ENCODE assay signal across 32 cellular contexts in genomic region chr4:66899422-66900065, GRCh38.
"Had no signal": no experiment of that assay in that cellular context is flagged by ENCODE, and none has a peak within 500 bp of the region (broad histone marks: within the 10 kb centered on the region; RNA-seq: fewer than 3 reads in every experiment).

No MANE protein-coding gene starts in this region.

- DNase-seq: activated B cell treated with CpG ODN at 0.5 μM for 24 hours; activated CD4-positive, alpha-beta memory T cell treated with anti-CD3 and anti-CD28 coated beads for 36 hours; activated CD4-positive, alpha-beta T cell treated with anti-CD3 and anti-CD28 coated beads for 4 hours; activated CD4-positive, alpha-beta T cell treated with anti-CD3 and anti-CD28 coated beads, Interleukin-2, amount 50 U/mL, for 1 hour; activated CD4-positive, CD25-positive, alpha-beta regulatory T cell treated with anti-CD3 and anti-CD28 coated beads, Interleukin-2, amount 50 U/mL, for 72 hours; activated CD8-positive, alpha-beta memory T cell treated with anti-CD3 and anti-CD28 coated beads, Interleukin-2, amount 50 U/mL, for 4 hours; activated effector memory CD4-positive, alpha-beta T cell treated with Interleukin-2 at 50 U/mL for 16 hours; activated naive CD4-positive, alpha-beta T cell treated with Interleukin-2 at 50 U/mL for 16 hours; activated naive CD8-positive, alpha-beta T cell treated with anti-CD3 and anti-CD28 coated beads, Interleukin-2, amount 10 ng/mL, durations not matched to agents 7 days and 5 days; activated T-cell treated with anti-CD3 and anti-CD28 coated beads for 4 hours; activated T-cell treated with anti-CD3 and anti-CD28 coated beads, Interleukin-2, amount 50 U/mL, for 48 hours; amygdala; Karpas-422; KBM-7; NCI-H1105; NCI-H1417 treated with DMSO at 0.1 percent for 48 hours; NCI-H1930; NCI-H2081 treated with DMSO at 0.1 percent for 48 hours; NCI-H226; NCI-H446 treated with DMSO at 0.1 percent for 48 hours; NCI-H524; NK-92 treated with Interleukin-12 subunit alpha and Interleukin-12 subunit beta, amount 100 ng/mL, for 24 hours; PC-3; Peyer's patch; RPMI8226; SW 1271; T-helper 1 cell; T-helper 2 cell; T-helper 9 cell had no signal

- H3K4me1 ChIP-seq: ascending aorta, Peyer's patch had no signal

- H3K9me3 ChIP-seq: ascending aorta had no signal

- H3K4me3 ChIP-seq: ascending aorta, cardiac muscle cell, Peyer's patch had no signal

- H3K27ac ChIP-seq: ascending aorta, cardiac muscle cell, Peyer's patch, VCaP had no signal

- ATAC-seq: PC-3 had no signal

- H3K36me3 ChIP-seq: ascending aorta, cardiac muscle cell, Peyer's patch had no signal

- H3K27me3 ChIP-seq: ascending aorta, cardiac muscle cell, Peyer's patch had no signal
